18 cellular contexts compared by ENCODE assay signal in genomic region chr19:10546817-10547216, GRCh38. TPM values are rescaled to one million over a fixed set of nuclear protein-coding genes. Genes with fewer than 3 reads are reported as not detected.
DNase-seq lines count a peak whose midpoint lies in the region; ATAC-seq, FAIRE-seq and TF ChIP-seq lines count a peak whose summit lies in the region.
"Had no signal": no experiment of that assay in that cellular context is flagged by ENCODE, and none has a peak within 500 bp of the region (broad histone marks: within the 10 kb centered on the region; RNA-seq: fewer than 3 reads in every experiment).

No MANE protein-coding gene starts in this region.

- RAD21 ChIA-PET in GM12878 (lab: Charles Lee; ENCODE audit: unreplicated experiment): no interaction called here

- TF ChIP-seq POLR2A in GM12878 (IDR thresholded peaks at IDR 0.05; ENCODE audit: low read depth, low read length): no peak

- H3K36me3 ChIP-seq in GM12878 (ENCODE audit: control insufficient read depth in 2 of 2, insufficient read depth in 2 of 2, low read length in 1 of 2): peaks cover 3 to 5% of the 10 kb centered on the region in 2 experiments
- H3K36me3 ChIP-seq in naive thymus-derived CD4-positive, alpha-beta T cell (ENCODE audit: control insufficient read depth in 2 of 3, insufficient read depth in 3 of 3, low read length in 3 of 3): peaks cover 0 to 49% (median 0%) of the 10 kb centered on the region in 3 experiments

- H3K4me3 Mint-ChIP-seq in naive thymus-derived CD4-positive, alpha-beta T cell: no peak overlapping the region

- TF ChIP-seq EP300 in GM12878 (IDR thresholded peaks at IDR 0.05; ENCODE audit: borderline replicate concordance in 1 of 2, control insufficient read depth in 1 of 2, low read depth in 2 of 2, low read length in 2 of 2): no peak

- in situ Hi-C loops in GM12878 (cut with MboI): no loop called here

- ATAC-seq in GM12878: no peak
- no peak for ATAC-seq in naive thymus-derived CD4-positive, alpha-beta T cell
- ATAC-seq in HG03108 (IDR thresholded peaks at IDR 0.05; ENCODE audit: unreplicated experiment): no peak
- ATAC-seq: A549 had no signal

- TSS peak; percentile 66 for BruUV-seq in GM12878 (replicated peaks; lab: Mats Ljungman, UMichigan)

- H3K4me3 ChIP-seq in GM12878: no peak overlapping the region
- no peak overlapping the region for H3K4me3 ChIP-seq in naive thymus-derived CD4-positive, alpha-beta T cell (ENCODE audit: low read length)
- H3K4me3 ChIP-seq: A549, HAP-1, Peyer's patch had no signal

- DNase-seq in GM10266 (ENCODE audit: extremely low spot score) (peak; percentile 4), GM12878 (ENCODE audit: low read depth, low spot score) (no peak)
- no peak for DNase-seq in naive thymus-derived CD4-positive, alpha-beta T cell
- DNase-seq: DMS79, IMR-90, NCI-H1417, NCI-H1930, NCI-H2171, NCI-H446 treated with DMSO at 0.1 percent for 48 hours, NCI-H774, Peyer's patch, SHP77 treated with DMSO at 0.1 percent for 48 hours had no signal

- POLR2A ChIA-PET in GM12878 (lab: Charles Lee): interaction anchor here (0.7 to 1.2 kb wide), 2 partner anchors 20 to 35 kb away, joined by 4 to 9 read pairs; no protein-coding TSS in a partner anchor
- POLR2A ChIA-PET in naive thymus-derived CD4-positive, alpha-beta T cell (lab: Charles Lee): interaction anchor here (1.4 to 9.3 kb wide), 3 partner anchors 10 to 20 kb away, joined by 3 to 126 read pairs (median 8); partner anchors contain the start of genes CDKN2D and KRI1

- peak overlapping the region in 1 of 9 donors; percentile 28 for H3K27ac Mint-ChIP-seq in naive thymus-derived CD4-positive, alpha-beta T cell

- no peak overlapping the region for H3K9ac ChIP-seq in GM12878 (ENCODE audit: control insufficient read depth, insufficient read depth, low read length)

- no peak overlapping the region for H3K4me2 ChIP-seq in GM12878 (ENCODE audit: control insufficient read depth, insufficient read depth)
- H3K4me2 ChIP-seq: A549 had no signal

- H3K27ac ChIP-seq in GM12878 (ENCODE audit: control insufficient read depth, insufficient read depth): no peak overlapping the region
- H3K27ac ChIP-seq in naive thymus-derived CD4-positive, alpha-beta T cell (ENCODE audit: low read depth, low read length): no peak overlapping the region
- H3K27ac ChIP-seq: A549, Peyer's patch had no signal

- no peak for TF ChIP-seq CTCF in GM10266 (IDR thresholded peaks at IDR 0.05; ENCODE audit: control insufficient read depth, insufficient read depth, low read depth, missing control alignments)
- TF ChIP-seq CTCF in GM12878 (IDR thresholded peaks at IDR 0.05 in 2 of 3, conservative IDR thresholded peaks at IDR 0.05 in 1 of 3; ENCODE audit: control insufficient read depth in 2 of 3, extremely low read depth in 1 of 3, insufficient read depth in 1 of 3, low read depth in 3 of 3, low read length in 3 of 3): no peak

- H3K27me3 Mint-ChIP-seq in naive thymus-derived CD4-positive, alpha-beta T cell: peaks cover 0 to 2% (median 0%) of the 10 kb centered on the region in 5 donors

- TF ChIP-seq RAD21 in GM12878 (IDR thresholded peaks at IDR 0.05; ENCODE audit: insufficient read depth, low read depth, low read length): no peak

- H3K27me3 ChIP-seq in GM12878 (replicated peaks in 1 of 2; ENCODE audit: control insufficient read depth in 2 of 2, insufficient read depth in 2 of 2, low read length in 1 of 2): no peaks in the 10 kb centered on the region
- H3K27me3 ChIP-seq in naive thymus-derived CD4-positive, alpha-beta T cell (ENCODE audit: control insufficient read depth in 2 of 2, insufficient read depth in 2 of 2, low read length in 2 of 2): no peaks in the 10 kb centered on the region
- H3K27me3 ChIP-seq: Peyer's patch had no signal

- peaks cover 8 to 35% (median 18%) of the 10 kb centered on the region in 7 donors for H3K4me1 Mint-ChIP-seq in naive thymus-derived CD4-positive, alpha-beta T cell

- peaks cover 0 to 14% (median 4%) of the 10 kb centered on the region in 5 donors for H3K36me3 Mint-ChIP-seq in naive thymus-derived CD4-positive, alpha-beta T cell

- SMC1A ChIA-PET in GM12878 (lab: Charles Lee; ENCODE audit: uncharacterized antibody, unreplicated experiment): no interaction called here

- CTCF ChIA-PET in GM12878 (lab: Yijun Ruan, JAX): interaction anchor here (1.3 kb wide), 1 partner anchor 39 kb away, joined by 3 read pairs; no protein-coding TSS in a partner anchor
- CTCF ChIA-PET in naive thymus-derived CD4-positive, alpha-beta T cell (lab: Charles Lee): interaction anchor here (1.1 kb wide), 2 partner anchors 170 to 318 kb away, joined by 3 to 6 read pairs; no protein-coding TSS in a partner anchor

- intact Hi-C loops in GM12878 (cut with micrococcal nuclease; ENCODE audit: unreplicated experiment): no loop called here
- intact Hi-C loops in naive thymus-derived CD4-positive, alpha-beta T cell (cut with micrococcal nuclease): no loop called here

- H3K9me3 ChIP-seq in GM12878 (replicated peaks; ENCODE audit: control insufficient read depth, insufficient read depth, low read length): no peaks in the 10 kb centered on the region
- no peaks in the 10 kb centered on the region for H3K9me3 ChIP-seq in naive thymus-derived CD4-positive, alpha-beta T cell (ENCODE audit: control insufficient read depth in 2 of 3, low read length in 3 of 3)
- H3K9me3 ChIP-seq: A549, HAP-1, Peyer's patch had no signal

- no peak for FAIRE-seq in GM12878 (lab: Jason Lieb, UNC)
- FAIRE-seq: A549, GM12892, GM19239 had no signal

- peaks cover 21% of the 10 kb centered on the region for H3K4me1 ChIP-seq in GM12878 (ENCODE audit: control insufficient read depth, insufficient read depth, low read length)
- H3K4me1 ChIP-seq in naive thymus-derived CD4-positive, alpha-beta T cell (ENCODE audit: control insufficient read depth in 2 of 2, insufficient read depth in 2 of 2, low read length in 2 of 2): peaks cover 19 to 21% of the 10 kb centered on the region in 2 donors
- H3K4me1 ChIP-seq: HAP-1 had no signal

- peaks cover 11% of the 10 kb centered on the region for H3K79me2 ChIP-seq in GM12878 (ENCODE audit: control insufficient read depth, insufficient read depth, low read length)

- WGBS in GM12878 (ENCODE audit: insufficient coverage, insufficient replicate concordance, low lambda C conversion rate, missing lambda C conversion rate): 96% methylated on average over 17 of the region's 17 CpGs

- no peaks in the 10 kb centered on the region for H4K20me1 ChIP-seq in GM12878 (ENCODE audit: control insufficient read depth, insufficient read depth)

- H3K9me3 Mint-ChIP-seq in naive thymus-derived CD4-positive, alpha-beta T cell: no peaks in the 10 kb centered on the region

- no peak overlapping the region for H2AFZ ChIP-seq in GM12878 (ENCODE audit: control insufficient read depth, low read depth, low read length)

RNA-seq across cellular contexts. Expression of gene ATG4D, which starts 3.1 kb away (rescaled TPM):
- total RNA-seq in GM12878 (2013; cell fraction: nucleolus; rRNA removed): 11.7 and 13.3 TPM in 2 replicates
- total RNA-seq in GM12878 (2014; rRNA removed) (15.6 and 16.8 TPM in 2 replicates), GM12878 (2014; rRNA removed; fragmentation: Illumina TruSeq; extraction: Trizol) (8.1 and 8.4 TPM in 2 replicates), GM12878 (2021) (24.2 and 24.3 TPM in 2 replicates)
- 7.4 TPM for polyA plus RNA-seq in GM12878 (2011; ENCODE audit: low read depth)
- polyA plus RNA-seq in GM12878 (2011; rRNA removed) (7.9 and 14.5 TPM in 2 replicates), GM12878 (2014; fragmentation: Illumina TruSeq; extraction: Trizol) (1.2 and 7.7 TPM in 2 replicates), GM12878 (2014; fragmentation: Nextera tagmentation; extraction: Ambion mirVana) (1 to 10 TPM in 1 of 2 experiments, under 1 TPM in 1; 0.39 to 2.3 TPM), GM12878 (2014; rRNA removed) (26.7 and 28.7 TPM in 2 replicates), GM12878 (2016; fragmentation: Nextera tagmentation; extraction: Ambion mirVana) (10 to 100 TPM; 12.4 to 14.6 TPM)
- 20.2 and 26.1 TPM in 2 replicates for polyA plus RNA-seq in GM12878 (2011; cell fraction: cytosol; rRNA removed)
- polyA plus RNA-seq in GM12878 (2011; cell fraction: nucleus; rRNA removed): 45.2 and 57.3 TPM in 2 replicates
- 17.3 and 23.3 TPM in 2 replicates for polyA plus RNA-seq in GM12878 (2012)
- 10.1 and 22.5 TPM in 2 replicates for polyA minus RNA-seq in GM12878 (2011; rRNA and poly(A)+ RNA removed)
- 6.4 and 9.4 TPM in 2 replicates for polyA minus RNA-seq in GM12878 (2011; cell fraction: cytosol; rRNA and poly(A)+ RNA removed)
- 10.0 and 14.4 TPM in 2 replicates for polyA minus RNA-seq in GM12878 (2011; cell fraction: nucleus; rRNA and poly(A)+ RNA removed)
- total RNA-seq in naive thymus-derived CD4-positive, alpha-beta T cell: 10 to 100 TPM; 41.7 to 70.3 (median 56.7) TPM
- polyA plus RNA-seq in naive thymus-derived CD4-positive, alpha-beta T cell: 10 to 100 TPM; 12.9 to 21.8 TPM

RNA-seq across cellular contexts. Expression of gene KRI1, which starts 19.0 kb away (rescaled TPM):
- 18.6 and 20.9 TPM in 2 replicates for total RNA-seq in GM12878 (2013; cell fraction: nucleolus; rRNA removed)
- total RNA-seq in GM12878 (2014; rRNA removed) (25.3 and 31.0 TPM in 2 replicates), GM12878 (2014; rRNA removed; fragmentation: Illumina TruSeq; extraction: Trizol) (17.6 and 21.0 TPM in 2 replicates), GM12878 (2021) (32.7 and 36.2 TPM in 2 replicates)
- polyA plus RNA-seq in GM12878 (2011; ENCODE audit: low read depth): 10.2 TPM
- polyA plus RNA-seq in GM12878 (2011; rRNA removed) (17.2 and 17.4 TPM in 2 replicates), GM12878 (2014; fragmentation: Illumina TruSeq; extraction: Trizol) (21.9 and 24.7 TPM in 2 replicates), GM12878 (2014; fragmentation: Nextera tagmentation; extraction: Ambion mirVana) (1 to 10 TPM in 1 of 2 experiments, under 1 TPM in 1; 0.98 to 3.4 TPM), GM12878 (2014; rRNA removed) (42.5 and 42.6 TPM in 2 replicates), GM12878 (2016; fragmentation: Nextera tagmentation; extraction: Ambion mirVana) (10 to 100 TPM; 24.7 to 27.4 TPM)
- polyA plus RNA-seq in GM12878 (2011; cell fraction: cytosol; rRNA removed): 12.3 and 17.7 TPM in 2 replicates
- 43.9 and 57.1 TPM in 2 replicates for polyA plus RNA-seq in GM12878 (2011; cell fraction: nucleus; rRNA removed)
- 18.6 and 27.4 TPM in 2 replicates for polyA plus RNA-seq in GM12878 (2012)
- 5.3 and 7.0 TPM in 2 replicates for polyA minus RNA-seq in GM12878 (2011; rRNA and poly(A)+ RNA removed)
- polyA minus RNA-seq in GM12878 (2011; cell fraction: cytosol; rRNA and poly(A)+ RNA removed): 8.0 and 9.6 TPM in 2 replicates
- 12.5 and 24.5 TPM in 2 replicates for polyA minus RNA-seq in GM12878 (2011; cell fraction: nucleus; rRNA and poly(A)+ RNA removed)
- total RNA-seq in naive thymus-derived CD4-positive, alpha-beta T cell: 10 to 100 TPM; 48.4 to 84.1 (median 60.4) TPM
- polyA plus RNA-seq in naive thymus-derived CD4-positive, alpha-beta T cell: 10 to 100 TPM; 13.7 to 47.6 TPM

RNA-seq across cellular contexts. Expression of gene CDKN2D, which starts 22.0 kb away (rescaled TPM):
- 1.3 and 1.9 TPM in 2 replicates for total RNA-seq in GM12878 (2013; cell fraction: nucleolus; rRNA removed)
- total RNA-seq in GM12878 (2014; rRNA removed) (3.4 TPM in 2 replicates), GM12878 (2014; rRNA removed; fragmentation: Illumina TruSeq; extraction: Trizol) (7.6 and 8.5 TPM in 2 replicates), GM12878 (2021) (10.2 and 11.0 TPM in 2 replicates)
- polyA plus RNA-seq in GM12878 (2011; ENCODE audit: low read depth): 4.1 TPM
- polyA plus RNA-seq in GM12878 (2011; rRNA removed) (11.9 and 17.0 TPM in 2 replicates), GM12878 (2014; fragmentation: Illumina TruSeq; extraction: Trizol) (3.6 and 5.2 TPM in 2 replicates), GM12878 (2014; fragmentation: Nextera tagmentation; extraction: Ambion mirVana) (1 to 10 TPM in 1 of 2 experiments, under 1 TPM in 1; 0.53 to 4.9 TPM), GM12878 (2014; rRNA removed) (17.2 and 18.0 TPM in 2 replicates), GM12878 (2016; fragmentation: Nextera tagmentation; extraction: Ambion mirVana) (1 to 10 TPM; 5.9 to 9.3 TPM)
- polyA plus RNA-seq in GM12878 (2011; cell fraction: cytosol; rRNA removed): 19.5 and 28.1 TPM in 2 replicates
- polyA plus RNA-seq in GM12878 (2011; cell fraction: nucleus; rRNA removed): 11.9 and 14.9 TPM in 2 replicates
- polyA plus RNA-seq in GM12878 (2012): 11.9 and 14.9 TPM in 2 replicates
- 5.3 and 8.3 TPM in 2 replicates for polyA minus RNA-seq in GM12878 (2011; rRNA and poly(A)+ RNA removed)
- polyA minus RNA-seq in GM12878 (2011; cell fraction: cytosol; rRNA and poly(A)+ RNA removed): 2.9 and 5.2 TPM in 2 replicates
- polyA minus RNA-seq in GM12878 (2011; cell fraction: nucleus; rRNA and poly(A)+ RNA removed): 1.7 and 1.8 TPM in 2 replicates
- 10 to 100 TPM; 20.5 to 73.9 (median 47.5) TPM for total RNA-seq in naive thymus-derived CD4-positive, alpha-beta T cell
- polyA plus RNA-seq in naive thymus-derived CD4-positive, alpha-beta T cell: 100 to 1,000 TPM in 1 of 2 donors, 10 to 100 TPM in 1; 72.9 to 102 TPM

RNA-seq across cellular contexts. Expression of gene S1PR5, which starts 29.6 kb away (rescaled TPM):
- total RNA-seq in GM12878 (2013; cell fraction: nucleolus; rRNA removed): not detected in 2 replicates
- total RNA-seq in GM12878 (2014; rRNA removed): 0.11 TPM in 1 of 2 replicates, not detected in the other
- total RNA-seq in GM12878 (2014; rRNA removed; fragmentation: Illumina TruSeq; extraction: Trizol): 0.14 TPM in 1 of 2 replicates, not detected in the other
- not detected in 2 replicates for total RNA-seq in GM12878 (2021)
- polyA plus RNA-seq in GM12878 (2011; ENCODE audit: low read depth): not detected
- polyA plus RNA-seq in GM12878 (2011; rRNA removed): 0.04 TPM in 1 of 2 replicates, not detected in the other
- 0.03 TPM in 1 of 2 replicates, not detected in the other for polyA plus RNA-seq in GM12878 (2011; cell fraction: cytosol; rRNA removed)
- not detected in 2 replicates for polyA plus RNA-seq in GM12878 (2011; cell fraction: nucleus; rRNA removed)
- polyA plus RNA-seq in GM12878 (2012): not detected in 2 replicates
- polyA plus RNA-seq in GM12878 (2014; fragmentation: Illumina TruSeq; extraction: Trizol): not detected in 2 replicates
- polyA plus RNA-seq in GM12878 (2014; fragmentation: Nextera tagmentation; extraction: Ambion mirVana): not detected
- polyA plus RNA-seq in GM12878 (2014; rRNA removed): 0.14 TPM in 1 of 2 replicates, not detected in the other
- not detected for polyA plus RNA-seq in GM12878 (2016; fragmentation: Nextera tagmentation; extraction: Ambion mirVana)
- not detected in 2 replicates for polyA minus RNA-seq in GM12878 (2011; rRNA and poly(A)+ RNA removed)
- not detected in 2 replicates for polyA minus RNA-seq in GM12878 (2011; cell fraction: cytosol; rRNA and poly(A)+ RNA removed)
- polyA minus RNA-seq in GM12878 (2011; cell fraction: nucleus; rRNA and poly(A)+ RNA removed): not detected in 2 replicates
- total RNA-seq in naive thymus-derived CD4-positive, alpha-beta T cell: 10 to 100 TPM in 1 of 5 experiments, 1 to 10 TPM in 1, under 1 TPM in 2, not detected in 1; 0.51 to 22.0 (median 3.5) TPM
- polyA plus RNA-seq in naive thymus-derived CD4-positive, alpha-beta T cell: under 1 TPM; 0.53 to 0.55 TPM
- total RNA-seq: LHCN-M2, Peyer's patch had no signal

RNA-seq across cellular contexts. Expression of gene AP1M2, which starts 40.3 kb away (rescaled TPM):
- not detected in 2 replicates for total RNA-seq in GM12878 (2013; cell fraction: nucleolus; rRNA removed)
- total RNA-seq in GM12878 (2014; rRNA removed): not detected in 2 replicates
- total RNA-seq in GM12878 (2014; rRNA removed; fragmentation: Illumina TruSeq; extraction: Trizol): not detected in 2 replicates
- total RNA-seq in GM12878 (2021): 0.21 and 0.72 TPM in 2 replicates
- not detected for polyA plus RNA-seq in GM12878 (2011; ENCODE audit: low read depth)
- not detected in 2 replicates for polyA plus RNA-seq in GM12878 (2011; rRNA removed)
- polyA plus RNA-seq in GM12878 (2011; cell fraction: cytosol; rRNA removed): not detected in 2 replicates
- polyA plus RNA-seq in GM12878 (2011; cell fraction: nucleus; rRNA removed): not detected in 2 replicates
- not detected in 2 replicates for polyA plus RNA-seq in GM12878 (2012)
- polyA plus RNA-seq in GM12878 (2014; fragmentation: Illumina TruSeq; extraction: Trizol): not detected in 2 replicates
- not detected for polyA plus RNA-seq in GM12878 (2014; fragmentation: Nextera tagmentation; extraction: Ambion mirVana)
- polyA plus RNA-seq in GM12878 (2014; rRNA removed): not detected in 2 replicates
- not detected for polyA plus RNA-seq in GM12878 (2016; fragmentation: Nextera tagmentation; extraction: Ambion mirVana)
- not detected in 2 replicates for polyA minus RNA-seq in GM12878 (2011; rRNA and poly(A)+ RNA removed)
- 1.3 and 2.1 TPM in 2 replicates for polyA minus RNA-seq in GM12878 (2011; cell fraction: cytosol; rRNA and poly(A)+ RNA removed)
- 0.48 TPM in 1 of 2 replicates, not detected in the other for polyA minus RNA-seq in GM12878 (2011; cell fraction: nucleus; rRNA and poly(A)+ RNA removed)
- total RNA-seq in naive thymus-derived CD4-positive, alpha-beta T cell: not detected
- not detected for polyA plus RNA-seq in naive thymus-derived CD4-positive, alpha-beta T cell
- total RNA-seq: IMR-90, LHCN-M2 had no signal
